Comparison of ENCODE assay signal across 1 cellular context in the genomic region with DNA sequence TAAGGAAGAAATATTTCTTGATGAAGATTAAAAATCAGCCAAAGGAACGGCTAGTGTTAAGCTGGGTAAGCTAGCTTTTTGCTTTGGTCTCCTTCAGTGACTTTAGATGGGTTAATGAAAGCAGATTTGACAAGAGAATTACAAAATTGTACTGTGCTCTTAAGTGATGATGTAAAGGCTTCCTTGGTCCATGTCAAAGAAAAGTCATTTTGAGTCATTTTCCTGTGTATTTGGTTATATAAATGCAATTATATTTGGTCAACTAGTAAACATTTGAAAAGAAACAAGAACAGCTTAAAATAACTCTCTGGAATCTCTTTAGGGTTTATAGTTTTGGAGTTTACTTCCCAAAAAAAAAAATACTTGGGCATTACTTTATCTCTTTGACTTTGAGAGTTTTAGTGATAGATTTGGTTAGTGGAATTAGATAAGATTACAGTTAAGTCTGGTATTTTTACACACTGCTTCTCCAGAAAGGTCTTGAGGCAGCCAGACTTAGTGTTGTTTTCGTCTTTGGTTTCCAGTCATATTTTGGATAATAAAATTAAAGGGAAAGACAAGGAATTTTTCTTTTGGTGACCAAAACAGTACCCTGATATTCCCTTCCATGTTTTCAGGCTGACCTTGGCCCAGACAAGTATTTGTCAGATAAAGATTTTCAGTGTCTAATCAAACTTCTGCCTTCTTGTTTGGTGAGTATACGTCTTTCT.
TF ChIP-seq lines count a peak whose summit lies in the region.

No MANE protein-coding gene starts in this region.

TF ChIP-seq in HepG2, 621 proteins besides CTCF, POLR2A, EP300 and RAD21:
- TF ChIP-seq ZSCAN25 (CRISPR knock-in tag; IDR thresholded peaks at IDR 0.05) (no peak), ZNF644 (CRISPR knock-in tag; IDR thresholded peaks at IDR 0.05; ENCODE audit: low read depth) (no peak), HCFC1 (IDR thresholded peaks at IDR 0.05; ENCODE audit: low read depth, low read length) (no peak), TEAD3 (CRISPR knock-in tag; optimal IDR thresholded peaks at IDR 0.05; ENCODE audit: borderline replicate concordance) (no peak), ZNF354B (CRISPR knock-in tag; IDR thresholded peaks at IDR 0.05) (no peak), ZNF720 (CRISPR knock-in tag; IDR thresholded peaks at IDR 0.05) (no peak), TGIF2 (CRISPR knock-in tag; IDR thresholded peaks at IDR 0.05) (no peak), SMAD1 (CRISPR knock-in tag; IDR thresholded peaks at IDR 0.05; ENCODE audit: borderline replicate concordance, low read depth) (no peak), AHR (CRISPR knock-in tag; IDR thresholded peaks at IDR 0.05) (no peak), TCF7L2 (IDR thresholded peaks at IDR 0.05; ENCODE audit: low read depth, low read length) (no peak), ZNF10 (CRISPR knock-in tag; IDR thresholded peaks at IDR 0.05; ENCODE audit: borderline replicate concordance, low read depth) (no peak)
- TF ChIP-seq, protein P1, sequence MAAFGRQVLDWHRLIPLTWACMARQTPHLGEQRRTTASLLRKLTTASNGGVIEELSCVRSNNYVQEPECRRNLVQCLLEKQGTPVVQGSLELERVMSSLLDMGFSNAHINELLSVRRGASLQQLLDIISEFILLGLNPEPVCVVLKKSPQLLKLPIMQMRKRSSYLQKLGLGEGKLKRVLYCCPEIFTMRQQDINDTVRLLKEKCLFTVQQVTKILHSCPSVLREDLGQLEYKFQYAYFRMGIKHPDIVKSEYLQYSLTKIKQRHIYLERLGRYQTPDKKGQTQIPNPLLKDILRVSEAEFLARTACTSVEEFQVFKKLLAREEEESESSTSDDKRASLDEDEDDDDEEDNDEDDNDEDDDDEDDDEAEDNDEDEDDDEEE (CRISPR knock-in tag; IDR thresholded peaks at IDR 0.05) = no peak
- TF ChIP-seq, protein P2, sequence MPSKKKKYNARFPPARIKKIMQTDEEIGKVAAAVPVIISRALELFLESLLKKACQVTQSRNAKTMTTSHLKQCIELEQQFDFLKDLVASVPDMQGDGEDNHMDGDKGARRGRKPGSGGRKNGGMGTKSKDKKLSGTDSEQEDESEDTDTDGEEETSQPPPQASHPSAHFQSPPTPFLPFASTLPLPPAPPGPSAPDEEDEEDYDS (CRISPR knock-in tag; IDR thresholded peaks at IDR 0.05) = no peak
TF ChIP-seq in HepG2: peak in this region for 0.
